8 cellular contexts compared by ENCODE assay signal in genomic region chr4:4575284-4576211, GRCh38. TPM values are rescaled to one million over a fixed set of nuclear protein-coding genes. Genes with fewer than 3 reads are reported as not detected.
DNase-seq lines count a peak whose midpoint lies in the region; ATAC-seq, FAIRE-seq and TF ChIP-seq lines count a peak whose summit lies in the region.

No MANE protein-coding gene starts in this region.

- 11 to 32% methylated on average over 17 to 59 of the region's 71 CpGs for WGBS in body of pancreas, 2 donors
- 8 to 10% (median 10%) methylated on average over 61 to 71 of the region's 71 CpGs for WGBS in small intestine, 3 donors

- DNase-seq in AG08395 (ENCODE audit: low spot score): peak; percentile 74
- peak; percentile 50 for DNase-seq in T-helper 22 cell (ENCODE audit: low read depth)
- DNase-seq in body of pancreas: peak; percentile 51 to 73 (median 56)
- peak; percentile 70 for DNase-seq in small intestine
- no peak for DNase-seq in SKM-1 (lab: John Stamatoyannopoulos, UW; ENCODE audit: unreplicated experiment)

- no peaks in the 10 kb centered on the region for H3K9me3 ChIP-seq in body of pancreas
- peaks cover 2% of the 10 kb centered on the region for H3K9me3 ChIP-seq in iPS-18c (ENCODE audit: control insufficient read depth, insufficient read depth, low read length)
- no peaks in the 10 kb centered on the region for H3K9me3 ChIP-seq in small intestine (ENCODE audit: control insufficient read depth, low read depth)

- intact Hi-C loops in body of pancreas (cut with DNase I): no loop called here

- H3K27me3 ChIP-seq in body of pancreas (no peaks in the 10 kb centered on the region), small intestine (ENCODE audit: control insufficient read depth in 2 of 2, insufficient read depth in 2 of 2, low read length in 2 of 2) (no peaks in the 10 kb centered on the region)

- H3K4me3 ChIP-seq in body of pancreas (peak overlapping the region; percentile 51 to 55), iPS-18c (ENCODE audit: insufficient read depth, low read depth, low read length) (peak overlapping the region; percentile 43), small intestine (ENCODE audit: low read depth in 1 of 2, low read length in 2 of 2) (peak overlapping the region; percentile 41 to 73)

- no peaks in the 10 kb centered on the region for H3K36me3 ChIP-seq in body of pancreas (replicated peaks in 1 of 2; ENCODE audit: insufficient read depth in 1 of 2, low read depth in 2 of 2)
- H3K36me3 ChIP-seq in small intestine (ENCODE audit: control insufficient read depth in 2 of 2, insufficient read depth in 2 of 2, low read length in 2 of 2): no peaks in the 10 kb centered on the region

- FAIRE-seq in small intestine (lab: Jason Lieb, UNC): no peak

- peak in 1 of 3 donors; percentile 13 for TF ChIP-seq POLR2A in body of pancreas (IDR thresholded peaks at IDR 0.05)

- ATAC-seq in GM19035 (IDR thresholded peaks at IDR 0.05; ENCODE audit: unreplicated experiment) (peak; percentile 85), HG03378 (IDR thresholded peaks at IDR 0.05; ENCODE audit: unreplicated experiment) (peak; percentile 67), body of pancreas (peak; percentile 82)

- TF ChIP-seq CTCF in body of pancreas (IDR thresholded peaks at IDR 0.05): peak; percentile 25 to 70 (median 40)

- H3K27ac ChIP-seq in body of pancreas (peak overlapping the region in 3 of 4 donors; percentile 38 to 66 (median 57)), small intestine (ENCODE audit: low read depth in 1 of 2, low read length in 1 of 2) (peak overlapping the region in 1 of 2 donors; percentile 51)

- H3K4me1 ChIP-seq in body of pancreas (peaks cover 3% of the 10 kb centered on the region), small intestine (ENCODE audit: control insufficient read depth in 2 of 2, insufficient read depth in 1 of 2, low read depth in 1 of 2, low read length in 1 of 2) (peaks cover 0 to 2% of the 10 kb centered on the region in 2 donors)

RNA-seq across cellular contexts. Expression of gene STX18, which starts 33.7 kb away (rescaled TPM):
- total RNA-seq in body of pancreas: 10 to 100 TPM; 13.5 to 53.4 TPM
- polyA plus RNA-seq in small intestine: 10 to 100 TPM; 24.2 to 55.0 (median 38.1) TPM
